ENCODE assay signal across 37 cellular contexts in the genomic region with DNA sequence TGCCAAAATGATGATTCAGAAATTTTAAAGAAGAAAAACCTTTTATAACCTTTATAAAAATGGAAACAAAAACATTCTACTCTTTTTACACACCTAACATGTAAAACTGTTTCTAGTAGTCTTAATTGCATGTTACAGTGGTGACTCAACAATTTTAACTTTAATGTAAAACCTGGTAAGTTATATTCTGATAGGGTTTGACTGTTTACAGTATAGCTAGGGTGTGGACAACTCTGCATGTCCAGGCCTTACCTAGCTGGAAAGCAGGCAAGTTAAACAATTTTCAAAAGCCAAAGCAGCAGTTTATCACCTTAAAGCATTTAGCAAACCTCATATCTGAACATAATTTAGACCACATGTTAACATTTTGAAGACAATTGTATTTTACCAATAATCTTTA.
"Had no signal": no experiment of that assay in that cellular context is flagged by ENCODE, and none has a peak within 500 bp of the region (broad histone marks: within the 10 kb centered on the region; RNA-seq: fewer than 3 reads in every experiment).

No MANE protein-coding gene starts in this region.

- H3K27me3 Mint-ChIP-seq: activated B cell treated with CpG ODN at 0.5 μM for 24 hours; activated CD4-positive, alpha-beta memory T cell treated with anti-CD3 and anti-CD28 coated beads for 36 hours; activated CD4-positive, alpha-beta T cell treated with anti-CD3 and anti-CD28 coated beads, Interleukin-2, amount 10 ng/mL, durations not matched to agents 24 days and 14 days; activated CD8-positive, alpha-beta T cell treated with anti-CD3 and anti-CD28 coated beads for 36 hours; activated naive CD4-positive, alpha-beta T cell treated with anti-CD3 and anti-CD28 coated beads, Interleukin-2, amount 10 ng/mL, durations not matched to agents 7 days and 5 days; activated naive CD8-positive, alpha-beta T cell; activated naive CD8-positive, alpha-beta T cell treated with anti-CD3 and anti-CD28 coated beads, Interleukin-2, amount 10 ng/mL, durations not matched to agents 7 days and 5 days; activated T-cell treated with anti-CD3 and anti-CD28 coated beads, Interleukin-2, amount 50 U/mL, for 24 hours had no signal

- ATAC-seq: activated CD8-positive, alpha-beta T cell treated with anti-CD3 and anti-CD28 coated beads for 36 hours; activated naive CD8-positive, alpha-beta T cell treated with anti-CD3 and anti-CD28 coated beads, Interleukin-2, amount 50 U/mL, for 24 hours; body of pancreas had no signal

- DNase-seq: activated B cell treated with CpG ODN at 0.5 μM for 24 hours; activated CD4-positive, alpha-beta memory T cell treated with anti-CD3 and anti-CD28 coated beads for 36 hours; activated CD4-positive, alpha-beta T cell treated with anti-CD3 and anti-CD28 coated beads for 4 hours; activated CD4-positive, alpha-beta T cell treated with anti-CD3 and anti-CD28 coated beads, Interleukin-2, amount 10 ng/mL, durations not matched to agents 24 days and 14 days; activated CD4-positive, alpha-beta T cell treated with anti-CD3 and anti-CD28 coated beads, Interleukin-2, amount 50 U/mL, for 1 hour; activated CD4-positive, alpha-beta T cell treated with anti-CD3 and anti-CD28 coated beads, Interleukin-2, amount 50 U/mL, for 4 hours; activated CD4-positive, CD25-positive, alpha-beta regulatory T cell treated with anti-CD3 and anti-CD28 coated beads, Interleukin-2, amount 50 U/mL, for 72 hours; activated CD8-positive, alpha-beta memory T cell treated with anti-CD3 and anti-CD28 coated beads, Interleukin-2, amount 50 U/mL, for 4 hours; activated CD8-positive, alpha-beta T cell treated with anti-CD3 and anti-CD28 coated beads for 36 hours; activated effector memory CD4-positive, alpha-beta T cell treated with Interleukin-2 at 50 U/mL for 16 hours; activated gamma-delta T cell; activated naive CD4-positive, alpha-beta T cell treated with anti-CD3 and anti-CD28 coated beads, Interleukin-2, amount 10 ng/mL, durations not matched to agents 7 days and 5 days; activated naive CD4-positive, alpha-beta T cell treated with Interleukin-2 at 50 U/mL for 16 hours; activated naive CD8-positive, alpha-beta T cell treated with anti-CD3 and anti-CD28 coated beads, Interleukin-2, amount 10 ng/mL, durations not matched to agents 7 days and 5 days; activated naive CD8-positive, alpha-beta T cell treated with anti-CD3 and anti-CD28 coated beads, Interleukin-2, amount 50 U/mL, for 24 hours; activated T-cell treated with anti-CD3 and anti-CD28 coated beads, Interleukin-2, amount 50 U/mL, for 24 hours; activated T-cell treated with anti-CD3 and anti-CD28 coated beads, Interleukin-2, amount 50 U/mL, for 48 hours; amygdala; anterior cingulate cortex; body of pancreas; brain microvascular endothelial cell; caudate nucleus; SW 1271; T-helper 1 cell; T-helper 2 cell; T-helper 9 cell had no signal

- H3K4me3 ChIP-seq: body of pancreas, breast epithelium, cardiac muscle cell had no signal

- H3K9me3 Mint-ChIP-seq: activated CD4-positive, alpha-beta memory T cell treated with anti-CD3 and anti-CD28 coated beads for 36 hours; activated CD4-positive, alpha-beta T cell treated with anti-CD3 and anti-CD28 coated beads, Interleukin-2, amount 10 ng/mL, durations not matched to agents 24 days and 14 days; activated CD8-positive, alpha-beta T cell treated with anti-CD3 and anti-CD28 coated beads for 36 hours; activated naive CD4-positive, alpha-beta T cell treated with anti-CD3 and anti-CD28 coated beads, Interleukin-2, amount 50 U/mL, for 24 hours; activated naive CD8-positive, alpha-beta T cell treated with anti-CD3 and anti-CD28 coated beads, Interleukin-2, amount 10 ng/mL, durations not matched to agents 7 days and 5 days; activated naive CD8-positive, alpha-beta T cell treated with anti-CD3 and anti-CD28 coated beads, Interleukin-2, amount 50 U/mL, for 24 hours; activated T-cell treated with anti-CD3 and anti-CD28 coated beads, Interleukin-2, amount 50 U/mL, for 24 hours; activated T-helper 2 cell treated with anti-CD3 and anti-CD28 coated beads, Interferon-gamma antibody, Interleukin-2, Interleukin-4, amounts not matched to agents 10 μg/mL and 5 μg/mL and 100 μg/mL, durations not matched to agents 14 hours and 24 hours and 36 hours; central memory CD8-positive, alpha-beta T cell; T-helper 1 cell treated with Interleukin-12 subunit alpha and Interleukin-12 subunit beta and Interleukin-4 antibody, amounts not matched to agents 30 μg/mL and 1 μg/mL, for 36 hours; T-helper 2 cell treated with Interferon-gamma antibody and Interleukin-4, amounts not matched to agents 5 μg/mL and 100 μg/mL, for 36 hours had no signal

- H3K27ac Mint-ChIP-seq: activated B cell treated with CpG ODN at 0.5 μM for 24 hours; activated CD4-positive, alpha-beta memory T cell treated with anti-CD3 and anti-CD28 coated beads for 36 hours; activated CD4-positive, alpha-beta T cell treated with anti-CD3 and anti-CD28 coated beads, Interleukin-2, amount 10 ng/mL, durations not matched to agents 24 days and 14 days; activated CD8-positive, alpha-beta T cell treated with anti-CD3 and anti-CD28 coated beads for 36 hours; activated naive CD4-positive, alpha-beta T cell treated with anti-CD3 and anti-CD28 coated beads, Interleukin-2, amount 10 ng/mL, durations not matched to agents 7 days and 5 days; activated naive CD4-positive, alpha-beta T cell treated with anti-CD3 and anti-CD28 coated beads, Interleukin-2, amount 50 U/mL, for 24 hours; activated naive CD8-positive, alpha-beta T cell; activated naive CD8-positive, alpha-beta T cell treated with anti-CD3 and anti-CD28 coated beads, Interleukin-2, amount 10 ng/mL, durations not matched to agents 7 days and 5 days; activated naive CD8-positive, alpha-beta T cell treated with anti-CD3 and anti-CD28 coated beads, Interleukin-2, amount 50 U/mL, for 24 hours; activated T-cell treated with anti-CD3 and anti-CD28 coated beads, Interleukin-2, amount 50 U/mL, for 24 hours; activated T-helper 2 cell treated with anti-CD3 and anti-CD28 coated beads, Interferon-gamma antibody, Interleukin-2, Interleukin-4, amounts not matched to agents 10 μg/mL and 5 μg/mL and 100 μg/mL, durations not matched to agents 14 hours and 24 hours and 36 hours; T-helper 1 cell treated with Interleukin-12 subunit alpha and Interleukin-12 subunit beta and Interleukin-4 antibody, amounts not matched to agents 30 μg/mL and 1 μg/mL, for 36 hours; T-helper 2 cell treated with Interferon-gamma antibody and Interleukin-4, amounts not matched to agents 5 μg/mL and 100 μg/mL, for 36 hours had no signal

- H3K9me3 ChIP-seq: body of pancreas, breast epithelium had no signal

- H3K4me1 ChIP-seq: body of pancreas, breast epithelium had no signal

- H3K4me1 Mint-ChIP-seq: activated B cell treated with CpG ODN at 0.5 μM for 24 hours; activated CD4-positive, alpha-beta T cell treated with anti-CD3 and anti-CD28 coated beads, Interleukin-2, amount 10 ng/mL, durations not matched to agents 24 days and 14 days; activated naive CD4-positive, alpha-beta T cell treated with anti-CD3 and anti-CD28 coated beads, Interleukin-2, amount 10 ng/mL, durations not matched to agents 7 days and 5 days; activated naive CD4-positive, alpha-beta T cell treated with anti-CD3 and anti-CD28 coated beads, Interleukin-2, amount 50 U/mL, for 24 hours; activated naive CD8-positive, alpha-beta T cell treated with anti-CD3 and anti-CD28 coated beads, Interleukin-2, amount 10 ng/mL, durations not matched to agents 7 days and 5 days; activated naive CD8-positive, alpha-beta T cell treated with anti-CD3 and anti-CD28 coated beads, Interleukin-2, amount 50 U/mL, for 24 hours; central memory CD8-positive, alpha-beta T cell had no signal

- H3K36me3 Mint-ChIP-seq: activated CD4-positive, alpha-beta memory T cell treated with anti-CD3 and anti-CD28 coated beads for 36 hours; activated naive CD4-positive, alpha-beta T cell treated with anti-CD3 and anti-CD28 coated beads, Interleukin-2, amount 10 ng/mL, durations not matched to agents 7 days and 5 days; activated naive CD4-positive, alpha-beta T cell treated with anti-CD3 and anti-CD28 coated beads, Interleukin-2, amount 50 U/mL, for 24 hours; activated naive CD8-positive, alpha-beta T cell; activated naive CD8-positive, alpha-beta T cell treated with anti-CD3 and anti-CD28 coated beads, Interleukin-2, amount 10 ng/mL, durations not matched to agents 7 days and 5 days had no signal

- H3K36me3 ChIP-seq: brain microvascular endothelial cell, breast epithelium, cardiac muscle cell had no signal

- H3K4me3 Mint-ChIP-seq: activated B cell treated with CpG ODN at 0.5 μM for 24 hours; activated CD4-positive, alpha-beta memory T cell treated with anti-CD3 and anti-CD28 coated beads for 36 hours; activated CD4-positive, alpha-beta T cell treated with anti-CD3 and anti-CD28 coated beads, Interleukin-2, amount 10 ng/mL, durations not matched to agents 24 days and 14 days; activated CD8-positive, alpha-beta T cell treated with anti-CD3 and anti-CD28 coated beads for 36 hours; activated naive CD4-positive, alpha-beta T cell treated with anti-CD3 and anti-CD28 coated beads, Interleukin-2, amount 10 ng/mL, durations not matched to agents 7 days and 5 days; activated naive CD4-positive, alpha-beta T cell treated with anti-CD3 and anti-CD28 coated beads, Interleukin-2, amount 50 U/mL, for 24 hours; activated naive CD8-positive, alpha-beta T cell; activated naive CD8-positive, alpha-beta T cell treated with anti-CD3 and anti-CD28 coated beads, Interleukin-2, amount 10 ng/mL, durations not matched to agents 7 days and 5 days; activated naive CD8-positive, alpha-beta T cell treated with anti-CD3 and anti-CD28 coated beads, Interleukin-2, amount 50 U/mL, for 24 hours; activated T-cell treated with anti-CD3 and anti-CD28 coated beads, Interleukin-2, amount 50 U/mL, for 24 hours; central memory CD8-positive, alpha-beta T cell; T-helper 1 cell treated with Interleukin-12 subunit alpha and Interleukin-12 subunit beta and Interleukin-4 antibody, amounts not matched to agents 30 μg/mL and 1 μg/mL, for 36 hours; T-helper 2 cell treated with Interferon-gamma antibody and Interleukin-4, amounts not matched to agents 5 μg/mL and 100 μg/mL, for 36 hours had no signal

- H3K27me3 ChIP-seq: body of pancreas, brain microvascular endothelial cell, breast epithelium, cardiac muscle cell had no signal

- FAIRE-seq: astrocyte, TTC549 had no signal

- H3K27ac ChIP-seq: body of pancreas, brain microvascular endothelial cell, breast epithelium, cardiac muscle cell, VCaP had no signal
